8 cellular contexts compared by ENCODE assay signal in the genomic region with DNA sequence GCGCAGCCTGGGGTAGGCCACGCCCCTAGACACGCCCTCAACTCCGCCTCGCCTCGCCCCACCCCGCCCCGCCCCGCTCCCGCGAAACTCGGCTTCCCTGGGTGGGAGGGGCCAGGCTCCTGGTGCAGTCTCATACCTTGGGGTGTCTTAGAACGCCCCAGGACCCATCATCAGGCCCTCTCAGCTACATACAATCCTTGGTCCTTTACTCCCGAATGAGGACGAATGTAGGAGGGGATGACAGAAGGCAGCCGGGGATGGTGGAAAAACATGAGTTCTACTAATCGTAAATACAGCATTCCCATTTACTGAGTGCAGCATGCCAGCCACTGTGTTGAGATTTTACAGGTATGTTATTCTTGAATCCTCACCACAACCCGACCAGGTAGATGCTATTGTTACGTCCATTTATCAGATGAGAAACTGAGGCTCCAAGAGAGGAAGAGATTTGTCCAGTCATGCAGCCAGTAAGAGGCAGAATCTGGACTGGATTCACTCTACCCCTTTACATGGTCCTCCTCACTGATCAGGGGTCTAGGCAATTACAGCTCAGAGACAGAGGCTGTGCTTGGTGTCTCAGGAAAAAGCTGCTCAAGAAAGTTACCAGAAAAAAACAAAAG. TPM values are rescaled to one million over a fixed set of nuclear protein-coding genes. Genes with fewer than 3 reads are reported as not detected.
DNase-seq lines count a peak whose midpoint lies in the region; ATAC-seq and TF ChIP-seq lines count a peak whose summit lies in the region.

No MANE protein-coding gene starts in this region.

- TF ChIP-seq CTCF in stomach (IDR thresholded peaks at IDR 0.05), result no peak

- peaks cover 46% of the 10 kb centered on the region for H3K4me1 Mint-ChIP-seq in T-helper 1 cell treated with Interleukin-12 subunit alpha and Interleukin-12 subunit beta and Interleukin-4 antibody, amounts not matched to agents 30 μg/mL and 1 μg/mL, for 36 hours (ENCODE audit: low read depth)
- peaks cover 86% of the 10 kb centered on the region for H3K4me1 Mint-ChIP-seq in activated CD8-positive, alpha-beta T cell treated with anti-CD3 and anti-CD28 coated beads, Interleukin-2, amount 10 ng/mL, durations not matched to agents 7 days and 5 days (ENCODE audit: low read depth)

- H3K36me3 Mint-ChIP-seq in T-helper 1 cell treated with Interleukin-12 subunit alpha and Interleukin-12 subunit beta and Interleukin-4 antibody, amounts not matched to agents 30 μg/mL and 1 μg/mL, for 36 hours (ENCODE audit: low read depth), result peaks cover 41% of the 10 kb centered on the region
- peaks cover 78% of the 10 kb centered on the region for H3K36me3 Mint-ChIP-seq in activated CD8-positive, alpha-beta T cell treated with anti-CD3 and anti-CD28 coated beads, Interleukin-2, amount 10 ng/mL, durations not matched to agents 7 days and 5 days (ENCODE audit: low read depth)

- ATAC-seq in activated CD8-positive, alpha-beta T cell treated with anti-CD3 and anti-CD28 coated beads, Interleukin-2, amount 10 ng/mL, durations not matched to agents 7 days and 5 days, result no peak
- ATAC-seq in HG03432 (IDR thresholded peaks at IDR 0.05; ENCODE audit: unreplicated experiment), result no peak
- ATAC-seq in HG03442 (IDR thresholded peaks at IDR 0.05; ENCODE audit: unreplicated experiment), result no peak

- H3K4me3 ChIP-seq in iPS-18a (ENCODE audit: low read length) (peak overlapping the region; percentile 50), stomach (peak overlapping the region; percentile 50 to 58 (median 54))

- TF ChIP-seq POLR2A in stomach (IDR thresholded peaks at IDR 0.05), result no peak

- CTCF ChIA-PET in activated CD8-positive, alpha-beta T cell treated with anti-CD3 and anti-CD28 coated beads, Interleukin-2, amount 10 ng/mL, durations not matched to agents 7 days and 5 days (lab: Charles Lee), result interaction anchor here (0.8 to 11.1 kb wide), 7 partner anchors 8 to 149 kb away, joined by 3 to 102 read pairs (median 14); partner anchors contain the start of genes CDK9, ST6GALNAC4 and TOR2A

- H3K27me3 ChIP-seq in iPS-18a (ENCODE audit: control insufficient read depth, insufficient read depth, low read length) (peaks cover 9% of the 10 kb centered on the region), stomach (no peaks in the 10 kb centered on the region)

- 3 to 11% (median 3%) methylated on average over 6 to 19 of the region's 19 CpGs for WGBS in stomach, 5 donors

- H3K9me3 Mint-ChIP-seq in T-helper 1 cell treated with Interleukin-12 subunit alpha and Interleukin-12 subunit beta and Interleukin-4 antibody, amounts not matched to agents 30 μg/mL and 1 μg/mL, for 36 hours, result no peaks in the 10 kb centered on the region
- no peaks in the 10 kb centered on the region for H3K9me3 Mint-ChIP-seq in activated CD8-positive, alpha-beta T cell treated with anti-CD3 and anti-CD28 coated beads, Interleukin-2, amount 10 ng/mL, durations not matched to agents 7 days and 5 days (ENCODE audit: insufficient read depth)

- peak overlapping the region; percentile 86 for H3K4me3 Mint-ChIP-seq in T-helper 1 cell treated with Interleukin-12 subunit alpha and Interleukin-12 subunit beta and Interleukin-4 antibody, amounts not matched to agents 30 μg/mL and 1 μg/mL, for 36 hours
- peak overlapping the region; percentile 89 for H3K4me3 Mint-ChIP-seq in activated CD8-positive, alpha-beta T cell treated with anti-CD3 and anti-CD28 coated beads, Interleukin-2, amount 10 ng/mL, durations not matched to agents 7 days and 5 days

- no peak overlapping the region for H3K9ac ChIP-seq in iPS-18a (ENCODE audit: low read length)

- H3K36me3 ChIP-seq in iPS-18a (ENCODE audit: control insufficient read depth, low read depth, low read length) (no peaks in the 10 kb centered on the region), stomach (peaks cover 0 to 3% (median 0%) of the 10 kb centered on the region in 4 donors)

- POLR2A ChIA-PET in activated CD8-positive, alpha-beta T cell treated with anti-CD3 and anti-CD28 coated beads, Interleukin-2, amount 10 ng/mL, durations not matched to agents 7 days and 5 days (lab: Charles Lee), result interaction anchor here (0.6 to 4.0 kb wide), 12 partner anchors 7 to 321 kb away, joined by 3 to 27 read pairs (median 4); partner anchors contain the start of genes CDK9, FPGS, LRSAM1 and RPL12

- no peak for DNase-seq in T-helper 1 cell
- DNase-seq in activated CD8-positive, alpha-beta T cell treated with anti-CD3 and anti-CD28 coated beads, Interleukin-2, amount 10 ng/mL, durations not matched to agents 7 days and 5 days, result no peak
- DNase-seq in stomach, result no peak
- DNase-seq in cortex of kidney (lab: John Stamatoyannopoulos, UW), result no peak

- H3K27me3 Mint-ChIP-seq in T-helper 1 cell treated with Interleukin-12 subunit alpha and Interleukin-12 subunit beta and Interleukin-4 antibody, amounts not matched to agents 30 μg/mL and 1 μg/mL, for 36 hours (ENCODE audit: low read depth), result no peaks in the 10 kb centered on the region
- H3K27me3 Mint-ChIP-seq in activated CD8-positive, alpha-beta T cell treated with anti-CD3 and anti-CD28 coated beads, Interleukin-2, amount 10 ng/mL, durations not matched to agents 7 days and 5 days (ENCODE audit: low read depth), result no peaks in the 10 kb centered on the region

- H3K27ac ChIP-seq in iPS-18a (ENCODE audit: low read length) (no peak overlapping the region), stomach (peak overlapping the region; percentile 50 to 82 (median 69))

- H3K4me1 ChIP-seq in iPS-18a (ENCODE audit: control insufficient read depth, low read depth, low read length) (peaks cover 15% of the 10 kb centered on the region), stomach (peaks cover 13 to 44% (median 28%) of the 10 kb centered on the region in 4 donors)

- intact Hi-C loops in stomach (cut with DNase I; ENCODE audit: low total_unique reads), result no loop called here

- H3K27ac Mint-ChIP-seq in T-helper 1 cell treated with Interleukin-12 subunit alpha and Interleukin-12 subunit beta and Interleukin-4 antibody, amounts not matched to agents 30 μg/mL and 1 μg/mL, for 36 hours, result peak overlapping the region; percentile 81
- H3K27ac Mint-ChIP-seq in activated CD8-positive, alpha-beta T cell treated with anti-CD3 and anti-CD28 coated beads, Interleukin-2, amount 10 ng/mL, durations not matched to agents 7 days and 5 days, result peak overlapping the region; percentile 85

- TF ChIP-seq EP300 in stomach (IDR thresholded peaks at IDR 0.05), result no peak

- no peaks in the 10 kb centered on the region for H3K9me3 ChIP-seq in iPS-18a (ENCODE audit: control insufficient read depth, low read depth, low read length)
- no peaks in the 10 kb centered on the region for H3K9me3 ChIP-seq in stomach

RNA-seq across cellular contexts. Expression of gene SH2D3C, which starts 6.8 kb away (rescaled TPM):
- 10 to 100 TPM; 75.6 to 77.5 TPM for total RNA-seq in activated CD8-positive, alpha-beta T cell treated with anti-CD3 and anti-CD28 coated beads, Interleukin-2, amount 10 ng/mL, durations not matched to agents 7 days and 5 days
- 10 to 100 TPM in 1 of 5 donors, 1 to 10 TPM in 2, not detected in 2; 1.8 to 38.1 (median 5.1) TPM for total RNA-seq in stomach
- 1 to 10 TPM; 3.5 to 4.7 (median 4.3) TPM for polyA plus RNA-seq in stomach

RNA-seq across cellular contexts. Expression of gene CDK9, which starts 14.2 kb away (rescaled TPM):
- total RNA-seq in activated CD8-positive, alpha-beta T cell treated with anti-CD3 and anti-CD28 coated beads, Interleukin-2, amount 10 ng/mL, durations not matched to agents 7 days and 5 days, result 100 to 1,000 TPM; 132 to 136 TPM
- total RNA-seq in stomach, result 100 to 1,000 TPM in 1 of 5 donors, 10 to 100 TPM in 4; 42.8 to 114 (median 92.7) TPM
- polyA plus RNA-seq in stomach, result 10 to 100 TPM; 25.3 to 34.7 (median 34.4) TPM

RNA-seq across cellular contexts. Expression of gene FPGS, which starts 31.0 kb away (rescaled TPM):
- total RNA-seq in activated CD8-positive, alpha-beta T cell treated with anti-CD3 and anti-CD28 coated beads, Interleukin-2, amount 10 ng/mL, durations not matched to agents 7 days and 5 days, result 10 to 100 TPM; 91.5 to 98.3 TPM
- 100 to 1,000 TPM in 2 of 5 donors, 10 to 100 TPM in 3; 67.0 to 235 (median 97.1) TPM for total RNA-seq in stomach
- polyA plus RNA-seq in stomach, result 10 to 100 TPM; 29.1 to 42.7 (median 30.2) TPM

RNA-seq across cellular contexts. Expression of gene TOR2A, which starts 36.6 kb away (rescaled TPM):
- total RNA-seq in activated CD8-positive, alpha-beta T cell treated with anti-CD3 and anti-CD28 coated beads, Interleukin-2, amount 10 ng/mL, durations not matched to agents 7 days and 5 days, result 10 to 100 TPM; 27.0 to 29.1 TPM
- 10 to 100 TPM in 3 of 5 donors, 1 to 10 TPM in 2; 5.0 to 87.8 (median 14.6) TPM for total RNA-seq in stomach
- polyA plus RNA-seq in stomach, result 10 to 100 TPM in 1 of 3 donors, 1 to 10 TPM in 2; 6.1 to 12.4 (median 9.7) TPM

RNA-seq across cellular contexts. Expression of gene TTC16, which starts 55.8 kb away (rescaled TPM):
- total RNA-seq in activated CD8-positive, alpha-beta T cell treated with anti-CD3 and anti-CD28 coated beads, Interleukin-2, amount 10 ng/mL, durations not matched to agents 7 days and 5 days, result 1 to 10 TPM; 4.7 to 5.0 TPM
- not detected for total RNA-seq in stomach
- under 1 TPM in 2 of 3 donors, not detected in 1; 0.08 to 0.12 TPM for polyA plus RNA-seq in stomach
